Comparison of ENCODE assay signal across 8 cellular contexts in the genomic region with DNA sequence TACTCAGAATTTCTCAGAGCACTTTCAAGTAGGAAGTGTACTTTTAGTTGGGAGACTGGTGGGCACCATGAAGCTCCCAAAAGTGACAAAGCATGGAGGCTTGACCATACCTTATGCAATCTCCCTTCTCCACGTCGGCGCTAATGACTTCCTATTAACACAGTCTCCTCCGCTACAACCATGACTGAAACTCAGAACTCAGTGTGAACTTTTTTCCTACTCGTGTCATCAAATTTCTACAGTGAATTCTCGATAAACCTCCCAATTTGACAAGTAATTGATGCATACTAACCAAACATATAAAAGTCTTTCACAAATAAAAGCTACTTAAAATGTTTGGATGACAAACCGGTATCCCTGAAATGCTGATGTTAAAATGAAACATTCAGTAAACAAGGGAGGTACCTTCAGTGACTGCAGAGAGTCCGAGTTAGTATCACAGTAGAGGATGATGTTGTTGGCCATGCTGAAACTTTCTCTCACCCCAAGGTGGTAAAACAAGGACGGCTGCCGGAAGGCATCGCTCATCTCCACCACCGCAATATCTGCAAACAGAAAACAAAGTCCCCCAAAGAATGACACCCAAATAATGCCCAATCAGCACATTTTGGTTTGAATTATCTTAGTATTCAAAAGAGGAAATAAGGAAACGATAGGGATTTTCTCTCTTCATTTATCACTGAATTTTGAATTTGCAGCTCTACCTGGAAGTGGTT.
A peak's percentile ranks its signal among the peaks of the same experiment; 100 is the strongest.
DNase-seq lines count a peak whose midpoint lies in the region; ATAC-seq and TF ChIP-seq lines count a peak whose summit lies in the region.

No MANE protein-coding gene starts in this region.

- no peak for TF ChIP-seq CTCF in osteoblast (IDR thresholded peaks at IDR 0.05; ENCODE audit: extremely low read depth, low read depth, low read length)

- peaks cover 19% of the 10 kb centered on the region for H3K4me1 ChIP-seq in osteoblast (ENCODE audit: insufficient read depth, low read length)

- H3K9me3 Mint-ChIP-seq in activated T-cell treated with anti-CD3 and anti-CD28 coated beads, Interleukin-2, amount 50 U/mL, for 4 hours = no peaks in the 10 kb centered on the region
- H3K9me3 Mint-ChIP-seq in stimulated activated effector memory CD8-positive, alpha-beta T cell treated with anti-CD3 and anti-CD28 coated beads, Interleukin-12 subunit alpha, Interleukin-12 subunit beta, amount 100 ng/mL, for 72 hours = no peaks in the 10 kb centered on the region

- peak overlapping the region; percentile 14 for H3K27ac Mint-ChIP-seq in stimulated activated effector memory CD8-positive, alpha-beta T cell treated with anti-CD3 and anti-CD28 coated beads, Interleukin-12 subunit alpha, Interleukin-12 subunit beta, amount 100 ng/mL, for 72 hours

- H3K4me3 ChIP-seq in osteoblast (ENCODE audit: insufficient read depth, low read length) = no peak overlapping the region

- no peaks in the 10 kb centered on the region for H3K27me3 ChIP-seq in osteoblast (ENCODE audit: insufficient read depth, low read length)

- no peaks in the 10 kb centered on the region for H4K20me1 ChIP-seq in osteoblast (ENCODE audit: insufficient read depth, low read length)

- ATAC-seq in activated T-cell treated with anti-CD3 and anti-CD28 coated beads, Interleukin-2, amount 50 U/mL, for 4 hours = no peak
- peak; percentile 60 for ATAC-seq in HG02588 (IDR thresholded peaks at IDR 0.05; ENCODE audit: unreplicated experiment)
- ATAC-seq in stimulated activated effector memory CD8-positive, alpha-beta T cell treated with anti-CD3 and anti-CD28 coated beads, Interleukin-12 subunit alpha, Interleukin-12 subunit beta, amount 100 ng/mL, for 72 hours = peak; percentile 82

- no peak overlapping the region for H3K27ac ChIP-seq in osteoblast (ENCODE audit: low read depth, low read length)

- DNase-seq in activated T-cell treated with anti-CD3 and anti-CD28 coated beads, Interleukin-2, amount 50 U/mL, for 4 hours = no peak
- no peak for DNase-seq in activated T-cell treated with anti-CD3 and anti-CD28 coated beads for 4 hours
- peak; percentile 66 for DNase-seq in MV-4-11 (lab: John Stamatoyannopoulos, UW)
- DNase-seq in stimulated activated effector memory CD8-positive, alpha-beta T cell treated with anti-CD3 and anti-CD28 coated beads, Interleukin-12 subunit alpha, Interleukin-12 subunit beta, amount 100 ng/mL, for 72 hours (ENCODE audit: low spot score in 2 of 2) = no peak
- no peak for DNase-seq in stimulated activated CD4-positive, alpha-beta T cell treated with anti-CD3 and anti-CD28 coated beads, Interleukin-2, amount 100 ng/mL, for 24 hours
- no peak for DNase-seq in NCI-H2081 (lab: John Stamatoyannopoulos, UW)
- no peak for DNase-seq in osteoblast (ENCODE audit: insufficient read length, low spot score, missing footprints)

- H3K4me3 Mint-ChIP-seq in activated T-cell treated with anti-CD3 and anti-CD28 coated beads, Interleukin-2, amount 50 U/mL, for 4 hours = peak overlapping the region; percentile 11
- peak overlapping the region; percentile 49 for H3K4me3 Mint-ChIP-seq in stimulated activated effector memory CD8-positive, alpha-beta T cell treated with anti-CD3 and anti-CD28 coated beads, Interleukin-12 subunit alpha, Interleukin-12 subunit beta, amount 100 ng/mL, for 72 hours

- no peaks in the 10 kb centered on the region for H3K27me3 Mint-ChIP-seq in activated T-cell treated with anti-CD3 and anti-CD28 coated beads, Interleukin-2, amount 50 U/mL, for 4 hours (ENCODE audit: low read depth)

- H3K4me2 ChIP-seq in osteoblast (ENCODE audit: insufficient read depth, low read length) = no peak overlapping the region

- peaks cover 49% of the 10 kb centered on the region for H3K4me1 Mint-ChIP-seq in activated T-cell treated with anti-CD3 and anti-CD28 coated beads, Interleukin-2, amount 50 U/mL, for 4 hours (ENCODE audit: low read depth)
- H3K4me1 Mint-ChIP-seq in stimulated activated effector memory CD8-positive, alpha-beta T cell treated with anti-CD3 and anti-CD28 coated beads, Interleukin-12 subunit alpha, Interleukin-12 subunit beta, amount 100 ng/mL, for 72 hours = peaks cover 56% of the 10 kb centered on the region

- no peaks in the 10 kb centered on the region for H3K9me3 ChIP-seq in osteoblast (ENCODE audit: low read depth, low read length)

- no peak overlapping the region for H2AFZ ChIP-seq in osteoblast (ENCODE audit: low read length)

- H3K79me2 ChIP-seq in osteoblast (ENCODE audit: insufficient read depth, low read length) = peaks cover 2% of the 10 kb centered on the region

- H3K36me3 ChIP-seq in osteoblast (ENCODE audit: insufficient read depth, low read length) = no peaks in the 10 kb centered on the region

- peaks cover 16% of the 10 kb centered on the region for H3K36me3 Mint-ChIP-seq in activated T-cell treated with anti-CD3 and anti-CD28 coated beads, Interleukin-2, amount 50 U/mL, for 4 hours (ENCODE audit: insufficient read depth)
- H3K36me3 Mint-ChIP-seq in stimulated activated effector memory CD8-positive, alpha-beta T cell treated with anti-CD3 and anti-CD28 coated beads, Interleukin-12 subunit alpha, Interleukin-12 subunit beta, amount 100 ng/mL, for 72 hours = no peaks in the 10 kb centered on the region

Comparison
In these comparisons a context has a peak if more than half of its experiments do, and no peak if none do; other contexts are left out.
1. ATAC-seq: peak in HG02588 (single experiment) and stimulated activated effector memory CD8-positive, alpha-beta T cell treated with anti-CD3 and anti-CD28 coated beads, Interleukin-12 subunit alpha, Interleukin-12 subunit beta, amount 100 ng/mL, for 72 hours (single experiment); none in activated T-cell treated with anti-CD3 and anti-CD28 coated beads, Interleukin-2, amount 50 U/mL, for 4 hours (0 of 2).